17 cellular contexts compared by ENCODE assay signal in the genomic region with DNA sequence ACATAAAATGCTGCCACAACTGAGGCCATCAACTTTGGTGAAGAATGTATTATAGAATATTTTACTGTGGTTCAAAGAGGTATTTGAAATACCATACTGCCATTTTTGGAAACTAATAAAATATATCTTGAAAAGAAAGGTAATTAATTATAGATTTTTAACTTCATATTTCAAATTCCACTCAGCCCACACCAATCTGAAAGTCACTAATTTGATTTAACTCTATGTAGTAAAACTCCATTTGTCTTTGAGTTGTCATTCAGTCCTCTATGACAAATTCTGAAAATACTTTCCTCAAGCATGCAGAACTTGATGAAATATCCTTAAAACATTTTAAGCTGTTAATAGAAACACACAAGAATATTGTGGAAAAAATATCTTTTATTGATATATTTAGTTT.
"Had no signal": no experiment of that assay in that cellular context is flagged by ENCODE, and none has a peak within 500 bp of the region (broad histone marks: within the 10 kb centered on the region; RNA-seq: fewer than 3 reads in every experiment).

No MANE protein-coding gene starts in this region.

- H3K27me3 Mint-ChIP-seq: dendritic cell treated with granulocyte-macrophage colony-stimulating factor and Interleukin-4, amounts not matched to agents 40 ng/mL and 50 ng/mL, for 4 days; natural killer cell treated with Interleukin-12 subunit alpha and Interleukin-12 subunit beta and Interleukin-15 and Interleukin-18, amount 100 ng/mL, for 72 hours had no signal

- H3K4me1 Mint-ChIP-seq: endodermal cell, T-cell had no signal

- H3K4me1 ChIP-seq: upper lobe of right lung had no signal

- H3K27me3 ChIP-seq: foreskin keratinocyte, suprapubic skin, upper lobe of right lung had no signal

- DNase-seq: activated CD8-positive, alpha-beta memory T cell treated with anti-CD3 and anti-CD28 coated beads, Interleukin-2, amount 50 U/mL, for 4 hours; activated CD8-positive, alpha-beta T cell treated with anti-CD3 and anti-CD28 coated beads for 36 hours; central memory CD4-positive, alpha-beta T cell; endodermal cell; foreskin keratinocyte; head of caudate nucleus; nucleus accumbens; psoas muscle; stimulated activated CD4-positive, alpha-beta T cell treated with anti-CD3 and anti-CD28 coated beads, Interleukin-4, amount 100 ng/mL, for 1 hour; stimulated activated CD8-positive, alpha-beta memory T cell treated with anti-CD3 and anti-CD28 coated beads, Interleukin-4, amount 100 ng/mL, for 48 hours; stimulated activated naive CD8-positive, alpha-beta T cell treated with anti-CD3 and anti-CD28 coated beads, Interleukin-15, Interleukin-2, amounts not matched to agents 100 U/mL and 50 U/mL, for 24 hours; T-cell; upper lobe of right lung had no signal

- H3K9me3 Mint-ChIP-seq: activated CD8-positive, alpha-beta T cell treated with anti-CD3 and anti-CD28 coated beads for 36 hours; endodermal cell; natural killer cell treated with Interleukin-12 subunit alpha and Interleukin-12 subunit beta and Interleukin-15 and Interleukin-18, amount 100 ng/mL, for 72 hours; T-cell had no signal

- H3K36me3 Mint-ChIP-seq: natural killer cell treated with Interleukin-12 subunit alpha and Interleukin-12 subunit beta and Interleukin-15 and Interleukin-18, amount 100 ng/mL, for 72 hours; T-cell had no signal

- H3K27ac Mint-ChIP-seq: activated CD8-positive, alpha-beta T cell treated with anti-CD3 and anti-CD28 coated beads for 36 hours; dendritic cell treated with granulocyte-macrophage colony-stimulating factor and Interleukin-4, amounts not matched to agents 40 ng/mL and 50 ng/mL, for 4 days; endodermal cell; natural killer cell treated with Interleukin-12 subunit alpha and Interleukin-12 subunit beta and Interleukin-15 and Interleukin-18, amount 100 ng/mL, for 72 hours; T-cell had no signal

- H3K4me3 ChIP-seq: psoas muscle, suprapubic skin, upper lobe of right lung had no signal

- H3K9me3 ChIP-seq: psoas muscle, suprapubic skin, upper lobe of right lung had no signal

- H3K27ac ChIP-seq: psoas muscle, suprapubic skin, upper lobe of right lung, VCaP had no signal

- H3K36me3 ChIP-seq: suprapubic skin, upper lobe of right lung had no signal

- H3K4me3 Mint-ChIP-seq: activated CD8-positive, alpha-beta T cell treated with anti-CD3 and anti-CD28 coated beads for 36 hours; dendritic cell treated with granulocyte-macrophage colony-stimulating factor and Interleukin-4, amounts not matched to agents 40 ng/mL and 50 ng/mL, for 4 days; endodermal cell; natural killer cell treated with Interleukin-12 subunit alpha and Interleukin-12 subunit beta and Interleukin-15 and Interleukin-18, amount 100 ng/mL, for 72 hours; T-cell had no signal
